ENCODE assay signal across 1 cellular context in the genomic region with DNA sequence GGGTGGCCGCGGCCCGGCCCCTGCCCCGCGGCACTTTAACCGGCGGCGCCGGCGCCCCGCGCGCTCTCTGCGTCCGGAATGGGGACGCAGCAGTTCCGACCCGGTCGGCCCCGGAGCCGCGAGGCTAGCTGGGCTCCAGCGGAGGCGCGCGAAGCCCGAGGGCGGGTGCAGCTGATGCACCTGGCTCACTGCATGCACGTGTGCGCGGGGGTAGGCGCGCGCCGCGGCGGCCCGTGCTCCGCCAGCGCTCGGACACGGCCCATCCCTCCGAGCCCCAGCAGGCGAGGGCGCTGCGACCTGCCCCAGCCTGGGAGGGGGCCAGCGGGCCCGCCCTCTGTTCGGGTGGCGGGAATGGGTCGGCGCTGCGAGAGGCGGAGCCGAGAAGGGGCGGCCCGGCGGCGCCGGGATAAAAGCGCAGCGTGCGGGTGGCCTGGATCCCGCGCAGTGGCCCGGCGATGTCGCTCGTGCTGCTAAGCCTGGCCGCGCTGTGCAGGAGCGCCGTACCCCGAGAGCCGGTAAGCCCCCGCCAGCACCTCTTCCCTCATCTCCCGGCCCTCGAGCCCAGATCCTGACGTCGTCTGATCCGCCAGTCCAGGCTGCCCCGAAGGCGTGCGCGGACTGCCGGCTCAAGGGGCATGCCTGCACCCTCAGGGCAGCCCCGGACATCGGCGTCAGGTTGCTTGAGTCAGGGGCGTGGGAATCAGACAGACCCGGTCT.
TF ChIP-seq lines count a peak whose summit lies in the region.

A gene with protein sequence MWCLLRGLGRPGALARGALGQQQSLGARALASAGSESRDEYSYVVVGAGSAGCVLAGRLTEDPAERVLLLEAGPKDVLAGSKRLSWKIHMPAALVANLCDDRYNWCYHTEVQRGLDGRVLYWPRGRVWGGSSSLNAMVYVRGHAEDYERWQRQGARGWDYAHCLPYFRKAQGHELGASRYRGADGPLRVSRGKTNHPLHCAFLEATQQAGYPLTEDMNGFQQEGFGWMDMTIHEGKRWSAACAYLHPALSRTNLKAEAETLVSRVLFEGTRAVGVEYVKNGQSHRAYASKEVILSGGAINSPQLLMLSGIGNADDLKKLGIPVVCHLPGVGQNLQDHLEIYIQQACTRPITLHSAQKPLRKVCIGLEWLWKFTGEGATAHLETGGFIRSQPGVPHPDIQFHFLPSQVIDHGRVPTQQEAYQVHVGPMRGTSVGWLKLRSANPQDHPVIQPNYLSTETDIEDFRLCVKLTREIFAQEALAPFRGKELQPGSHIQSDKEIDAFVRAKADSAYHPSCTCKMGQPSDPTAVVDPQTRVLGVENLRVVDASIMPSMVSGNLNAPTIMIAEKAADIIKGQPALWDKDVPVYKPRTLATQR (minus strand): TSS at position 286 of the 717 bp plus-strand sequence. CDS start 22,411 bp downstream, outside the sequence.
A gene with protein sequence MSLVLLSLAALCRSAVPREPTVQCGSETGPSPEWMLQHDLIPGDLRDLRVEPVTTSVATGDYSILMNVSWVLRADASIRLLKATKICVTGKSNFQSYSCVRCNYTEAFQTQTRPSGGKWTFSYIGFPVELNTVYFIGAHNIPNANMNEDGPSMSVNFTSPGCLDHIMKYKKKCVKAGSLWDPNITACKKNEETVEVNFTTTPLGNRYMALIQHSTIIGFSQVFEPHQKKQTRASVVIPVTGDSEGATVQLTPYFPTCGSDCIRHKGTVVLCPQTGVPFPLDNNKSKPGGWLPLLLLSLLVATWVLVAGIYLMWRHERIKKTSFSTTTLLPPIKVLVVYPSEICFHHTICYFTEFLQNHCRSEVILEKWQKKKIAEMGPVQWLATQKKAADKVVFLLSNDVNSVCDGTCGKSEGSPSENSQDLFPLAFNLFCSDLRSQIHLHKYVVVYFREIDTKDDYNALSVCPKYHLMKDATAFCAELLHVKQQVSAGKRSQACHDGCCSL (plus strand): TSS at position 435 of the 717 bp plus-strand sequence. CDS start 21 bp downstream, at position 456.

TF ChIP-seq in SK-N-SH treated with all-trans-retinoic acid at 6 μM for 48 hours, 23 proteins besides CTCF, POLR2A, EP300 and RAD21 (continued from another document):
- TF ChIP-seq, protein P1, sequence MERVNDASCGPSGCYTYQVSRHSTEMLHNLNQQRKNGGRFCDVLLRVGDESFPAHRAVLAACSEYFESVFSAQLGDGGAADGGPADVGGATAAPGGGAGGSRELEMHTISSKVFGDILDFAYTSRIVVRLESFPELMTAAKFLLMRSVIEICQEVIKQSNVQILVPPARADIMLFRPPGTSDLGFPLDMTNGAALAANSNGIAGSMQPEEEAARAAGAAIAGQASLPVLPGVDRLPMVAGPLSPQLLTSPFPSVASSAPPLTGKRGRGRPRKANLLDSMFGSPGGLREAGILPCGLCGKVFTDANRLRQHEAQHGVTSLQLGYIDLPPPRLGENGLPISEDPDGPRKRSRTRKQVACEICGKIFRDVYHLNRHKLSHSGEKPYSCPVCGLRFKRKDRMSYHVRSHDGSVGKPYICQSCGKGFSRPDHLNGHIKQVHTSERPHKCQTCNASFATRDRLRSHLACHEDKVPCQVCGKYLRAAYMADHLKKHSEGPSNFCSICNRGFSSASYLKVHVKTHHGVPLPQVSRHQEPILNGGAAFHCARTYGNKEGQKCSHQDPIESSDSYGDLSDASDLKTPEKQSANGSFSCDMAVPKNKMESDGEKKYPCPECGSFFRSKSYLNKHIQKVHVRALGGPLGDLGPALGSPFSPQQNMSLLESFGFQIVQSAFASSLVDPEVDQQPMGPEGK (CRISPR knock-in tag; IDR thresholded peaks at IDR 0.05; ENCODE audit: borderline replicate concordance) = no peak
- TF ChIP-seq SNAI2 (CRISPR knock-in tag; IDR thresholded peaks at IDR 0.05) = no peak
- no peak for TF ChIP-seq GLIS3 (CRISPR knock-in tag; IDR thresholded peaks at IDR 0.05)
- TF ChIP-seq ZFP30 (CRISPR knock-in tag; IDR thresholded peaks at IDR 0.05) = no peak
- TF ChIP-seq, protein P2, sequence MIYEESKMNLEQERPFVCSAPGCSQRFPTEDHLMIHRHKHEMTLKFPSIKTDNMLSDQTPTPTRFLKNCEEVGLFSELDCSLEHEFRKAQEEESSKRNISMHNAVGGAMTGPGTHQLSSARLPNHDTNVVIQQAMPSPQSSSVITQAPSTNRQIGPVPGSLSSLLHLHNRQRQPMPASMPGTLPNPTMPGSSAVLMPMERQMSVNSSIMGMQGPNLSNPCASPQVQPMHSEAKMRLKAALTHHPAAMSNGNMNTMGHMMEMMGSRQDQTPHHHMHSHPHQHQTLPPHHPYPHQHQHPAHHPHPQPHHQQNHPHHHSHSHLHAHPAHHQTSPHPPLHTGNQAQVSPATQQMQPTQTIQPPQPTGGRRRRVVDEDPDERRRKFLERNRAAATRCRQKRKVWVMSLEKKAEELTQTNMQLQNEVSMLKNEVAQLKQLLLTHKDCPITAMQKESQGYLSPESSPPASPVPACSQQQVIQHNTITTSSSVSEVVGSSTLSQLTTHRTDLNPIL (CRISPR knock-in tag; IDR thresholded peaks at IDR 0.05; ENCODE audit: low read depth) = no peak
